8 cellular contexts compared by ENCODE assay signal in genomic region chr20:58650776-58651547, GRCh38. TPM values are rescaled to one million over a fixed set of nuclear protein-coding genes. Genes with fewer than 3 reads are reported as not detected.
DNase-seq lines count a peak whose midpoint lies in the region; ATAC-seq and TF ChIP-seq lines count a peak whose summit lies in the region.

Gene STX16, plus strand, starts transcription at chr20:58651283. Its CDS starts 724 bp downstream, at chr20:58652007.

- peaks cover 16% of the 10 kb centered on the region for H3K36me3 Mint-ChIP-seq in activated CD4-positive, alpha-beta T cell treated with anti-CD3 and anti-CD28 coated beads, Interleukin-2, amount 10 ng/mL, durations not matched to agents 24 days and 14 days (ENCODE audit: low read depth)

- TF ChIP-seq POLR2A in GM19099 (IDR thresholded peaks at IDR 0.05; ENCODE audit: extremely low read depth, insufficient read length, low read depth) = peak; percentile 82

- intact Hi-C loops in activated CD4-positive, alpha-beta T cell treated with anti-CD3 and anti-CD28 coated beads, Interleukin-2, amount 10 ng/mL, durations not matched to agents 24 days and 14 days (cut with micrococcal nuclease) = loop anchor here (1.0 to 5.0 kb wide), 9 partner anchors 17 to 1254 kb away; partner anchors contain the start of genes ATP5F1E, NELFCD, NPEPL1 and VAPB

- no peaks in the 10 kb centered on the region for H3K9me3 Mint-ChIP-seq in activated CD4-positive, alpha-beta T cell treated with anti-CD3 and anti-CD28 coated beads, Interleukin-2, amount 10 ng/mL, durations not matched to agents 24 days and 14 days

- peak; percentile 60 for TF ChIP-seq CTCF in AG10803 (conservative IDR thresholded peaks at IDR 0.05; ENCODE audit: low read length)

- H3K27ac Mint-ChIP-seq in activated CD4-positive, alpha-beta T cell treated with anti-CD3 and anti-CD28 coated beads, Interleukin-2, amount 10 ng/mL, durations not matched to agents 24 days and 14 days = peak within 1 kb of the TSS; percentile 99

- H3K4me3 ChIP-seq in AG10803 (ENCODE audit: low read length) = peak within 1 kb of the TSS; percentile 99

- H3K27me3 Mint-ChIP-seq in activated CD4-positive, alpha-beta T cell treated with anti-CD3 and anti-CD28 coated beads, Interleukin-2, amount 10 ng/mL, durations not matched to agents 24 days and 14 days = no peaks in the 10 kb centered on the region

- peaks cover 20% of the 10 kb centered on the region for H3K4me1 Mint-ChIP-seq in activated CD4-positive, alpha-beta T cell treated with anti-CD3 and anti-CD28 coated beads, Interleukin-2, amount 10 ng/mL, durations not matched to agents 24 days and 14 days

- DNase-seq in AG10803 (ENCODE audit: low read depth) = peak; percentile 94
- peak; percentile 54 for DNase-seq in NCI-H524 treated with DMSO at 0.1 percent for 48 hours (lab: John Stamatoyannopoulos, UW)
- DNase-seq in activated CD4-positive, alpha-beta T cell treated with anti-CD3 and anti-CD28 coated beads, Interleukin-2, amount 10 ng/mL, durations not matched to agents 24 days and 14 days = peak; percentile 95
- peak; percentile 55 for DNase-seq in cortex of kidney (lab: John Stamatoyannopoulos, UW)
- peak; percentile 97 for DNase-seq in left kidney (ENCODE audit: low read depth, low spot score)
- peak; percentile 91 for DNase-seq in stimulated activated CD4-positive, alpha-beta T cell treated with anti-CD3 and anti-CD28 coated beads, Interleukin-1b, Interleukin-23, amount 100 ng/mL, for 48 hours

- peak; percentile 63 for ATAC-seq in HG03442 (IDR thresholded peaks at IDR 0.05; ENCODE audit: unreplicated experiment)

- peak within 1 kb of the TSS; percentile 99 for H3K4me3 Mint-ChIP-seq in activated CD4-positive, alpha-beta T cell treated with anti-CD3 and anti-CD28 coated beads, Interleukin-2, amount 10 ng/mL, durations not matched to agents 24 days and 14 days

RNA-seq across cellular contexts. Expression of gene STX16, which starts in this region (rescaled TPM):
- 106 and 110 TPM in 2 replicates for total RNA-seq in activated CD4-positive, alpha-beta T cell treated with anti-CD3 and anti-CD28 coated beads, Interleukin-2, amount 10 ng/mL, durations not matched to agents 24 days and 14 days

Comparison
In these comparisons a context has a peak if more than half of its experiments do, and no peak if none do; other contexts are left out.
1. Peak in every context shown above with its lines: DNase-seq, ATAC-seq and H3K4me3 ChIP-seq.